ENCODE assay signal across 8 cellular contexts in the genomic region with DNA sequence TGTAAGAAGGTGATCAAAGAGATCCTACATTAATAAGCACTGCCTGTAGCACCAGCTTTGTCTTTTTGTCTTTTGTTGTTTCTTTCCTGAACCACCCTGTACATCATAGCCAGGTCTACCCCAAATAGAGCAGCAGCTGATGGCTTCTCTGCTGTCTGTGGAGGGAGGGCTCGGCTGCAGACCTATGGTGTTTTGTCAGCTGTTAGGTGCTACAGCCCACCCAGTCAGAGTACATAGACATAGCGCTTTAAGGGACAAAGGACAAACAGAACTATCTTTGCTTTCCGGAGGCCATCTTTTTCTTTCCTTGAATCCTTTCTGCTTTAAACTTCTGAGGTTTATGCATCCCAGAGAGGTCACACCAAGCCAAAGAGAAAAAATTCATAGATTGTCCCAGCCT.
"Had no signal": no experiment of that assay in that cellular context is flagged by ENCODE, and none has a peak within 500 bp of the region (broad histone marks: within the 10 kb centered on the region; RNA-seq: fewer than 3 reads in every experiment).

No MANE protein-coding gene starts in this region.

- H3K36me3 ChIP-seq: HAP-1 had no signal

- DNase-seq: GM23248, GOT3, H7, H9, HCEC 1CT, HFFc6 had no signal

- H3K4me1 ChIP-seq: HAP-1 had no signal

- H3K27ac ChIP-seq: GM23248 had no signal

- H3K4me3 ChIP-seq: GM23248, GM23338, HAP-1 had no signal

- H3K9me3 ChIP-seq: HAP-1 had no signal
